ENCODE assay signal across 18 cellular contexts in the genomic region with DNA sequence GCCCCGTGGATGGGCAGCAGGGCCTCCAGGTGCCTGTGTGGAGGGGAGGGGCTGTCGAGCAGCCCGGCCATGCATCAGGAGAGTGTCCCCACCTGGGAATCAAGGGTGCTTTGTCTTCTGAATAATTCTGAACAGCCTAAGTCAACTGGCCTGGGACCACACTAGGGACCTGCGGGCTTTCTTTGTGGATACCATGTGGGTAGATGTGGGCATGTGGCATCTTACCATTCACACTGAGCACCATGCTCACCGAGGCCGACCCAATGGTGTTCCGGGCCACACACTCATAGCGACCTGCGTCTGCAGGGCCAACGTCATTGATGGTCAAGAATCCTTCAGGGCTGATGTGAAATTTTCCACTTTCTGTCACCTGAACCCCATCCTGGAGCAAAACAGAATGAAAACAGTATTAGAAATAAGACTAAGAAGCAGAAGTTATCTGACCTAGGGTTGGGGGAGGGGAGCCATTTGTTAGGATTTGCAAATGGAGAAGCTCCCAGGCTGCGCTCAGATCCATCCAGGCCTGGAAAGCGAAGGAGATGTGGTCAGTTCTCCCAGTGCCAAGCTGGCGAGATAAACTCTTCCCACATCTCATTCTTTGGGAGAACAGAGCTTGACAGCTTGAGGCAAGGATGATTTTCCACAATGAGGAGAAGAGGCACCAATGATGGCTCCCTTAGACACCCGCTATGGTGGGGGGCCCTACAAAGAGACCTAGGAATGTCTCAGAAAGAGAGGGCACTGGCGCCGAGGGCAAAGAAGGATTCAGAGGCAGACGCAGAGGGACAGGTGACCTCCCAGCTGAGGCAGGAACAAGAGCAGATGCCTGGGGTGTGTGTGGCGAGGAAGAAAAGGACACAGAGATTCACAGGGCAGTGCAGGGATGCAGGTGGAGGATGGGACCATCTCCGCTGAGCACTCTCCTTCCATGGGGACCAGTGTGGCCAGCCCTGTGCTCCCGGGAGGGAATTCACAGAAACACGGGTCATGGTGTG.
DNase-seq lines count a peak whose midpoint lies in the region; ATAC-seq and TF ChIP-seq lines count a peak whose summit lies in the region.
"Had no signal": no experiment of that assay in that cellular context is flagged by ENCODE, and none has a peak within 500 bp of the region (broad histone marks: within the 10 kb centered on the region; RNA-seq: fewer than 3 reads in every experiment).

No MANE protein-coding gene starts in this region.

- no peaks in the 10 kb centered on the region for H3K9me3 ChIP-seq in Panc1 (ENCODE audit: control insufficient read depth, insufficient read depth, low read depth, low read length)
- H3K9me3 ChIP-seq: HAP-1 had no signal

- H3K36me3 Mint-ChIP-seq in progenitor cell of endocrine pancreas (ENCODE audit: insufficient read depth) (peaks cover 28% of the 10 kb centered on the region), CD14-positive monocyte (no peaks in the 10 kb centered on the region)
- H3K36me3 Mint-ChIP-seq: CD8-positive, alpha-beta T cell; IgD-negative memory B cell had no signal

- TF ChIP-seq CTCF in Panc1 (IDR thresholded peaks at IDR 0.05) (no peak), progenitor cell of endocrine pancreas (IDR thresholded peaks at IDR 0.05; ENCODE audit: unreplicated experiment) (no peak), CD14-positive monocyte (IDR thresholded peaks at IDR 0.05) (no peak)

- H3K4me3 Mint-ChIP-seq in progenitor cell of endocrine pancreas (ENCODE audit: low read depth) (no peak overlapping the region), CD14-positive monocyte (no peak overlapping the region)
- H3K4me3 Mint-ChIP-seq: CD8-positive, alpha-beta T cell; IgD-negative memory B cell had no signal

- no peaks in the 10 kb centered on the region for H3K36me3 ChIP-seq in Panc1 (ENCODE audit: control insufficient read depth, insufficient read depth, low read length)
- H3K36me3 ChIP-seq: HAP-1 had no signal

- no peaks in the 10 kb centered on the region for H3K27me3 ChIP-seq in Panc1 (ENCODE audit: control insufficient read depth, insufficient read depth, low read length)

- H3K27me3 Mint-ChIP-seq in progenitor cell of endocrine pancreas, result no peaks in the 10 kb centered on the region
- peaks cover 0 to 5% (median 0%) of the 10 kb centered on the region in 3 donors for H3K27me3 Mint-ChIP-seq in CD14-positive monocyte (ENCODE audit: low read depth in 3 of 3)

- peak overlapping the region; percentile 61 for H3K27ac ChIP-seq in Panc1 (ENCODE audit: low read length)
- H3K27ac ChIP-seq: HL-60, PC-9 had no signal

- intact Hi-C loops in Panc1 (cut with micrococcal nuclease; ENCODE audit: unreplicated experiment) (no loop called here), CD14-positive monocyte (cut with micrococcal nuclease) (no loop called here)

- CTCF ChIA-PET in Panc1 (lab: Charles Lee), result no interaction called here

- peaks cover 15% of the 10 kb centered on the region for H3K4me1 ChIP-seq in Panc1 (ENCODE audit: control insufficient read depth, insufficient read depth, low read length)
- H3K4me1 ChIP-seq: HAP-1 had no signal

- no peaks in the 10 kb centered on the region for H3K9me3 Mint-ChIP-seq in progenitor cell of endocrine pancreas (ENCODE audit: low read depth)
- H3K9me3 Mint-ChIP-seq in CD14-positive monocyte, result no peaks in the 10 kb centered on the region
- H3K9me3 Mint-ChIP-seq: CD8-positive, alpha-beta T cell; IgD-negative memory B cell had no signal

- no peak overlapping the region for H3K4me3 ChIP-seq in Panc1 (ENCODE audit: low read depth in 2 of 2, low read length in 2 of 2)
- H3K4me3 ChIP-seq: HAP-1, PC-9 had no signal

- POLR2A ChIA-PET in Panc1 (lab: Charles Lee), result no interaction called here

- in situ Hi-C loops in Panc1 (cut with HindIII; ENCODE audit: low pct_unique_long_range_greater_than_20kb, low sequenced_read_pairs), result no loop called here

- H3K4me1 Mint-ChIP-seq in progenitor cell of endocrine pancreas (ENCODE audit: low read depth) (peaks cover 10% of the 10 kb centered on the region), CD14-positive monocyte (no peaks in the 10 kb centered on the region)

- BruUV-seq in Panc1 (replicated peaks; lab: Mats Ljungman, UMichigan), result no TSS peak

- no peak for ATAC-seq in Panc1
- ATAC-seq in left lobe of liver, result no peak
- no peak for ATAC-seq in HG03159 (IDR thresholded peaks at IDR 0.05; ENCODE audit: unreplicated experiment)
- no peak for ATAC-seq in GM18873 (IDR thresholded peaks at IDR 0.05; ENCODE audit: low FRiP score, unreplicated experiment)
- ATAC-seq: CD8-positive, alpha-beta T cell had no signal

- peak; percentile 31 for DNase-seq in activated effector memory CD4-positive, alpha-beta T cell treated with anti-CD3 and anti-CD28 coated beads, Interleukin-2, amount 50 U/mL, for 16 hours
- no peak for DNase-seq in activated effector memory CD4-positive, alpha-beta T cell treated with Interleukin-2 at 50 U/mL for 16 hours
- DNase-seq in Panc1 (ENCODE audit: low read depth, low spot score) (no peak), left lobe of liver (ENCODE audit: low spot score) (peak; percentile 24), progenitor cell of endocrine pancreas (ENCODE audit: low spot score, unreplicated experiment) (no peak), CD14-positive monocyte (ENCODE audit: low spot score) (no peak)
- DNase-seq: 8988T; CD8-positive, alpha-beta T cell; DMS79; NCI-H1417; NCI-H1930; NCI-H446; PC-9 had no signal

- peak overlapping the region; percentile 52 for H3K27ac Mint-ChIP-seq in progenitor cell of endocrine pancreas
- no peak overlapping the region for H3K27ac Mint-ChIP-seq in CD14-positive monocyte
- H3K27ac Mint-ChIP-seq: CD8-positive, alpha-beta T cell; IgD-negative memory B cell had no signal

Comparison
In these comparisons a context has a peak if more than half of its experiments do, and no peak if none do; other contexts are left out.
1. DNase-seq: peak in activated effector memory CD4-positive, alpha-beta T cell treated with anti-CD3 and anti-CD28 coated beads, Interleukin-2, amount 50 U/mL, for 16 hours (single experiment) and left lobe of liver (single experiment); none in activated effector memory CD4-positive, alpha-beta T cell treated with Interleukin-2 at 50 U/mL for 16 hours (single experiment), Panc1 (single experiment), progenitor cell of endocrine pancreas (single experiment) and CD14-positive monocyte (single experiment).